Comparison of ENCODE assay signal across 1 cellular context in genomic region chr16:181668-182021, GRCh38.
TF ChIP-seq lines count a peak whose summit lies in the region.

No MANE protein-coding gene starts in this region.

TF ChIP-seq in HEK293, 187 proteins besides CTCF, POLR2A, EP300 and RAD21:
- no peak for TF ChIP-seq ZNF580 (tag by site-specific recombination; IDR thresholded peaks at IDR 0.05)
- TF ChIP-seq ZNF701 (tag by site-specific recombination; IDR thresholded peaks at IDR 0.05) = no peak
- TF ChIP-seq ZNF146 (tag by site-specific recombination; IDR thresholded peaks at IDR 0.05) = no peak
- TF ChIP-seq ZNF677 (tag by site-specific recombination; IDR thresholded peaks at IDR 0.05) = no peak
- no peak for TF ChIP-seq ZNF670 (tag by site-specific recombination; IDR thresholded peaks at IDR 0.05; ENCODE audit: low read depth)
- TF ChIP-seq ZNF654 (tag by site-specific recombination; IDR thresholded peaks at IDR 0.05; ENCODE audit: low read depth) = peak; percentile 1; the same call in 1 of the 2 replicates
- TF ChIP-seq ZNF280D (tag by site-specific recombination; IDR thresholded peaks at IDR 0.05) = no peak
- TF ChIP-seq ZBTB6 (tag by site-specific recombination; IDR thresholded peaks at IDR 0.05) = no peak
- no peak for TF ChIP-seq ZNF473 (tag by site-specific recombination; IDR thresholded peaks at IDR 0.05)
- TF ChIP-seq ZBTB26 (tag by site-specific recombination; optimal IDR thresholded peaks at IDR 0.05) = no peak
- no peak for TF ChIP-seq ZNF248 (tag by site-specific recombination; IDR thresholded peaks at IDR 0.05)
- TF ChIP-seq ZNF2 (tag by site-specific recombination; IDR thresholded peaks at IDR 0.05) = 0 out of 2 replicates have a peak, but pooled peaks have one; percentile 4
- TF ChIP-seq ZNF704 (tag by site-specific recombination; IDR thresholded peaks at IDR 0.05) = no peak
- TF ChIP-seq ZNF155 (tag by site-specific recombination; IDR thresholded peaks at IDR 0.05) = no peak
- no peak for TF ChIP-seq KLF7 (tag by site-specific recombination; IDR thresholded peaks at IDR 0.05; ENCODE audit: borderline replicate concordance)
